12 cellular contexts compared by ENCODE assay signal in the genomic region with DNA sequence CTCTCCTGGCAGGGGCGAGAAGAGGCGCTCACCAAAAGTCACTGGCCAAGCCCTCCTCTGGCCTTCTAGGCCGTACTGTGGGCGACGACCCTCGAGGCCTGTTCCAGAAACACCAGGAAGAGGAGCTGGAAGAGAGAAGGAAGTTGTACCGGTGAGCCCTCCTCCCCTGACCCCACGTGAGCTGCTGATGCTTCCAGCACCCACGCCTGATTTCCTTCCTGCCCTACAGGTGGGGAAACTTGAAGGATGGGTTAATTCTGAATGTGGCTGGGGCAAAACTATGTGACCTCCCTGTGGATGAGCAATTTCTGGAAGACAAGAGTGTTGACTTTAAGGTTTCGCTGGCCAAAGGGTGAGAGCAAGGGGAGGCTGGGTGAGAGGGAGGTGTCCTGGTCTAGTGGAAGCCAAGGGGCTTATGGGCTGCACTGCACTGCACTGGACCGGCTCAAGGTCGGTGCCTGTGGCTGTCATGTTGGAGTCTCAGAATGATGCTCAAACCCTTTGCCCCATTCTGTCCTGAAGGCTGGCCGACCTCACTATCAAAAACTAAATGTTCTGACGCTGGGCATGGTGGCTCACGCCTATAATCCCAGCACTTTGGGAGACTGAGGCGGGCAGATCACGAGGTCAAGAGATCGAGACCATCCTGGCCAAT. TPM values are rescaled to one million over a fixed set of nuclear protein-coding genes. Genes with fewer than 3 reads are reported as not detected.
DNase-seq lines count a peak whose midpoint lies in the region; ATAC-seq and TF ChIP-seq lines count a peak whose summit lies in the region.
"Had no signal": no experiment of that assay in that cellular context is flagged by ENCODE, and none has a peak within 500 bp of the region (broad histone marks: within the 10 kb centered on the region; RNA-seq: fewer than 3 reads in every experiment).

No MANE protein-coding gene starts in this region.

- POLR2A ChIA-PET in activated CD8-positive, alpha-beta T cell treated with anti-CD3 and anti-CD28 coated beads for 36 hours (lab: Charles Lee) = interaction anchor here (1.1 to 1.5 kb wide), 2 partner anchors 16 to 82 kb away, joined by 4 to 5 read pairs; a partner anchor contains a TSS

- peak overlapping the region; percentile 55 for H3K27ac Mint-ChIP-seq in activated naive CD4-positive, alpha-beta T cell treated with anti-CD3 and anti-CD28 coated beads, Interleukin-2, amount 50 U/mL, for 24 hours
- peak overlapping the region; percentile 59 for H3K27ac Mint-ChIP-seq in activated CD8-positive, alpha-beta T cell treated with anti-CD3 and anti-CD28 coated beads for 36 hours
- H3K27ac Mint-ChIP-seq in immature natural killer cell (no peak overlapping the region), type B pancreatic cell (peak overlapping the region; percentile 63)

- peak overlapping the region in 1 of 4 donors; percentile 39 for H3K4me3 ChIP-seq in transverse colon
- H3K4me3 ChIP-seq: K562 had no signal

- 71 to 80% methylated on average over 3 to 18 of the region's 18 CpGs for WGBS in transverse colon (ENCODE audit: low coverage in 1 of 2), 2 donors

- H3K36me3 Mint-ChIP-seq in activated naive CD4-positive, alpha-beta T cell treated with anti-CD3 and anti-CD28 coated beads, Interleukin-2, amount 50 U/mL, for 24 hours = peaks cover 1% of the 10 kb centered on the region
- peaks cover 3% of the 10 kb centered on the region for H3K36me3 Mint-ChIP-seq in activated CD8-positive, alpha-beta T cell treated with anti-CD3 and anti-CD28 coated beads for 36 hours (ENCODE audit: low read depth)
- H3K36me3 Mint-ChIP-seq in immature natural killer cell (peaks cover 0 to 6% (median 4%) of the 10 kb centered on the region in 3 donors), type B pancreatic cell (peaks cover 3% of the 10 kb centered on the region)

- intact Hi-C loops in activated CD8-positive, alpha-beta T cell treated with anti-CD3 and anti-CD28 coated beads for 36 hours (cut with micrococcal nuclease) = no loop called here
- intact Hi-C loops in transverse colon (cut with DNase I; ENCODE audit: low total_unique reads) = no loop called here

- peaks cover 62% of the 10 kb centered on the region for H3K4me1 Mint-ChIP-seq in activated naive CD4-positive, alpha-beta T cell treated with anti-CD3 and anti-CD28 coated beads, Interleukin-2, amount 50 U/mL, for 24 hours
- peaks cover 49% of the 10 kb centered on the region for H3K4me1 Mint-ChIP-seq in activated CD8-positive, alpha-beta T cell treated with anti-CD3 and anti-CD28 coated beads for 36 hours (ENCODE audit: low read depth)
- H3K4me1 Mint-ChIP-seq in immature natural killer cell (peaks cover 9 to 16% of the 10 kb centered on the region in 2 donors), type B pancreatic cell (ENCODE audit: unreplicated experiment) (peaks cover 15% of the 10 kb centered on the region)

- H3K27ac ChIP-seq in transverse colon = no peak overlapping the region

- TF ChIP-seq EP300 in transverse colon (IDR thresholded peaks at IDR 0.05; ENCODE audit: low read depth) = no peak

- H3K4me1 ChIP-seq in transverse colon = peaks cover 0 to 29% (median 12%) of the 10 kb centered on the region in 4 donors

- no peaks in the 10 kb centered on the region for H3K9me3 Mint-ChIP-seq in activated naive CD4-positive, alpha-beta T cell treated with anti-CD3 and anti-CD28 coated beads, Interleukin-2, amount 50 U/mL, for 24 hours
- no peaks in the 10 kb centered on the region for H3K9me3 Mint-ChIP-seq in activated CD8-positive, alpha-beta T cell treated with anti-CD3 and anti-CD28 coated beads for 36 hours
- H3K9me3 Mint-ChIP-seq in immature natural killer cell = peaks cover 0 to 3% (median 0%) of the 10 kb centered on the region in 6 donors
- H3K9me3 Mint-ChIP-seq in type B pancreatic cell = no peaks in the 10 kb centered on the region

- no peaks in the 10 kb centered on the region for H3K9me3 ChIP-seq in transverse colon

- H3K27me3 Mint-ChIP-seq in activated naive CD4-positive, alpha-beta T cell treated with anti-CD3 and anti-CD28 coated beads, Interleukin-2, amount 50 U/mL, for 24 hours = no peaks in the 10 kb centered on the region
- peaks cover 6% of the 10 kb centered on the region for H3K27me3 Mint-ChIP-seq in activated CD8-positive, alpha-beta T cell treated with anti-CD3 and anti-CD28 coated beads for 36 hours
- H3K27me3 Mint-ChIP-seq in immature natural killer cell (ENCODE audit: low read depth in 3 of 3) (peaks cover 17 to 46% (median 21%) of the 10 kb centered on the region in 3 donors), type B pancreatic cell (peaks cover 79% of the 10 kb centered on the region)

- no peak for ATAC-seq in activated CD8-positive, alpha-beta T cell treated with anti-CD3 and anti-CD28 coated beads for 36 hours
- ATAC-seq in GM21360 (IDR thresholded peaks at IDR 0.05; ENCODE audit: unreplicated experiment) = no peak
- ATAC-seq: K562 had no signal

- in situ Hi-C loops in transverse colon (cut with MboI; ENCODE audit: low pct_ligation_motif_present in 1 of 4, low pct_unique_long_range_greater_than_20kb in 1 of 4, low sequenced_read_pairs in 3 of 4) = loop anchor here in 1 of 4 donors (25.0 kb wide), 1 partner anchor 355 kb away; a partner anchor contains a TSS

- no peaks in the 10 kb centered on the region for H3K36me3 ChIP-seq in transverse colon

- no peak for TF ChIP-seq CTCF in activated CD8-positive, alpha-beta T cell treated with anti-CD3 and anti-CD28 coated beads for 36 hours (IDR thresholded peaks at IDR 0.05)
- TF ChIP-seq CTCF in type B pancreatic cell (conservative IDR thresholded peaks at IDR 0.05) (no peak), transverse colon (IDR thresholded peaks at IDR 0.05) (no peak)

- CTCF ChIA-PET in activated CD8-positive, alpha-beta T cell treated with anti-CD3 and anti-CD28 coated beads for 36 hours (lab: Charles Lee) = interaction anchor here (0.7 to 1.6 kb wide), 2 partner anchors 9 to 42 kb away, joined by 3 to 10 read pairs; no protein-coding TSS in a partner anchor

- TF ChIP-seq POLR2A in transverse colon (IDR thresholded peaks at IDR 0.05) = no peak

- H3K27me3 ChIP-seq in transverse colon = peaks cover 69% of the 10 kb centered on the region

- no peak for DNase-seq in activated naive CD4-positive, alpha-beta T cell treated with Interleukin-2 at 50 U/mL for 16 hours
- no peak for DNase-seq in activated CD8-positive, alpha-beta T cell treated with anti-CD3 and anti-CD28 coated beads for 36 hours
- DNase-seq in immature natural killer cell = no peak
- DNase-seq in type B pancreatic cell (ENCODE audit: extremely low spot score, unreplicated experiment) = no peak
- no peak for DNase-seq in transverse colon
- DNase-seq in islet precursor cell = no peak
- DNase-seq: NCI-H345 had no signal

- peak overlapping the region; percentile 89 for H3K4me3 Mint-ChIP-seq in activated naive CD4-positive, alpha-beta T cell treated with anti-CD3 and anti-CD28 coated beads, Interleukin-2, amount 50 U/mL, for 24 hours
- peak overlapping the region; percentile 78 for H3K4me3 Mint-ChIP-seq in activated CD8-positive, alpha-beta T cell treated with anti-CD3 and anti-CD28 coated beads for 36 hours
- H3K4me3 Mint-ChIP-seq in immature natural killer cell (peak overlapping the region in 4 of 5 donors; percentile 25 to 63 (median 52)), type B pancreatic cell (peak overlapping the region; percentile 75)

RNA-seq across cellular contexts. Expression of a gene that starts 6.2 kb away (rescaled TPM):
- total RNA-seq in activated CD8-positive, alpha-beta T cell treated with anti-CD3 and anti-CD28 coated beads for 36 hours = 1 to 10 TPM; 1.1 to 1.6 TPM
- polyA plus RNA-seq in immature natural killer cell = 1 to 10 TPM in 2 of 3 donors, not detected in 1; 1.7 to 5.2 TPM
- total RNA-seq in type B pancreatic cell (ENCODE audit: low replicate concordance) (3.9 and 4.3 TPM in 2 replicates), transverse colon (1 to 10 TPM in 2 of 4 donors, not detected in 2; 1.4 to 1.7 TPM)

RNA-seq across cellular contexts. Expression of a gene that starts 6.4 kb away (rescaled TPM):
- total RNA-seq in activated CD8-positive, alpha-beta T cell treated with anti-CD3 and anti-CD28 coated beads for 36 hours = 10 to 100 TPM; 21.0 to 24.4 TPM
- polyA plus RNA-seq in immature natural killer cell = 10 to 100 TPM; 34.0 to 50.8 (median 34.4) TPM
- total RNA-seq in type B pancreatic cell (ENCODE audit: low replicate concordance) (17.6 and 25.3 TPM in 2 replicates), transverse colon (10 to 100 TPM in 1 of 4 donors, 1 to 10 TPM in 3; 1.2 to 36.3 (median 5.9) TPM)

RNA-seq across cellular contexts. Expression of a gene that starts 16.9 kb away (rescaled TPM):
- total RNA-seq in activated CD8-positive, alpha-beta T cell treated with anti-CD3 and anti-CD28 coated beads for 36 hours = 100 to 1,000 TPM in 1 of 2 experiments, 10 to 100 TPM in 1; 100.0 to 103 TPM
- 100 to 1,000 TPM in 2 of 3 donors, 10 to 100 TPM in 1; 79.2 to 111 (median 107) TPM for polyA plus RNA-seq in immature natural killer cell
- total RNA-seq in type B pancreatic cell (ENCODE audit: low replicate concordance) = 83.2 and 90.6 TPM in 2 replicates
- total RNA-seq in transverse colon = 100 to 1,000 TPM in 3 of 4 donors, 10 to 100 TPM in 1; 60.2 to 439 (median 238) TPM

RNA-seq across cellular contexts. Expression of a gene that starts 17.2 kb away (rescaled TPM):
- 10 to 100 TPM; 16.5 to 17.3 TPM for total RNA-seq in activated CD8-positive, alpha-beta T cell treated with anti-CD3 and anti-CD28 coated beads for 36 hours
- polyA plus RNA-seq in immature natural killer cell = 1 to 10 TPM in 2 of 3 donors, under 1 TPM in 1; 0.19 to 2.0 (median 1.1) TPM
- total RNA-seq in type B pancreatic cell (ENCODE audit: low replicate concordance) = 26.4 and 33.7 TPM in 2 replicates
- total RNA-seq in transverse colon = 10 to 100 TPM in 3 of 4 donors, 1 to 10 TPM in 1; 9.8 to 41.1 (median 16.9) TPM

RNA-seq across cellular contexts. Expression of a gene that starts 55.4 kb away (rescaled TPM):
- total RNA-seq in activated CD8-positive, alpha-beta T cell treated with anti-CD3 and anti-CD28 coated beads for 36 hours = not detected
- not detected for polyA plus RNA-seq in immature natural killer cell
- total RNA-seq in type B pancreatic cell (ENCODE audit: low replicate concordance) (2.2 and 2.9 TPM in 2 replicates), transverse colon (not detected)
- total RNA-seq: pulmonary artery endothelial cell; T-helper 1 cell treated with Interleukin-12 subunit alpha and Interleukin-12 subunit beta and Interleukin-4 antibody, amounts not matched to agents 30 ng/mL and 1 ng/mL, for 36 hours had no signal
- polyA plus RNA-seq: K562 had no signal

Comparison
In these comparisons a context has a peak if more than half of its experiments do, and no peak if none do; other contexts are left out.
1. H3K27ac Mint-ChIP-seq: peak in activated naive CD4-positive, alpha-beta T cell treated with anti-CD3 and anti-CD28 coated beads, Interleukin-2, amount 50 U/mL, for 24 hours (single experiment), activated CD8-positive, alpha-beta T cell treated with anti-CD3 and anti-CD28 coated beads for 36 hours (single experiment) and type B pancreatic cell (single experiment); none in immature natural killer cell (0 of 6).
2. Peak in every context shown above with its lines, with median percentiles within 50 percentile points of each other: H3K4me3 Mint-ChIP-seq.